In genomic region chr12:120835304-120835612, GRCh38 we compare ENCODE assay signal across 1 cellular context.
TF ChIP-seq lines count a peak whose summit lies in the region.

No MANE protein-coding gene starts in this region.

TF ChIP-seq in GM23338, 12 proteins besides CTCF, POLR2A, EP300 and RAD21 (continued from another document):
- TF ChIP-seq, protein P1, sequence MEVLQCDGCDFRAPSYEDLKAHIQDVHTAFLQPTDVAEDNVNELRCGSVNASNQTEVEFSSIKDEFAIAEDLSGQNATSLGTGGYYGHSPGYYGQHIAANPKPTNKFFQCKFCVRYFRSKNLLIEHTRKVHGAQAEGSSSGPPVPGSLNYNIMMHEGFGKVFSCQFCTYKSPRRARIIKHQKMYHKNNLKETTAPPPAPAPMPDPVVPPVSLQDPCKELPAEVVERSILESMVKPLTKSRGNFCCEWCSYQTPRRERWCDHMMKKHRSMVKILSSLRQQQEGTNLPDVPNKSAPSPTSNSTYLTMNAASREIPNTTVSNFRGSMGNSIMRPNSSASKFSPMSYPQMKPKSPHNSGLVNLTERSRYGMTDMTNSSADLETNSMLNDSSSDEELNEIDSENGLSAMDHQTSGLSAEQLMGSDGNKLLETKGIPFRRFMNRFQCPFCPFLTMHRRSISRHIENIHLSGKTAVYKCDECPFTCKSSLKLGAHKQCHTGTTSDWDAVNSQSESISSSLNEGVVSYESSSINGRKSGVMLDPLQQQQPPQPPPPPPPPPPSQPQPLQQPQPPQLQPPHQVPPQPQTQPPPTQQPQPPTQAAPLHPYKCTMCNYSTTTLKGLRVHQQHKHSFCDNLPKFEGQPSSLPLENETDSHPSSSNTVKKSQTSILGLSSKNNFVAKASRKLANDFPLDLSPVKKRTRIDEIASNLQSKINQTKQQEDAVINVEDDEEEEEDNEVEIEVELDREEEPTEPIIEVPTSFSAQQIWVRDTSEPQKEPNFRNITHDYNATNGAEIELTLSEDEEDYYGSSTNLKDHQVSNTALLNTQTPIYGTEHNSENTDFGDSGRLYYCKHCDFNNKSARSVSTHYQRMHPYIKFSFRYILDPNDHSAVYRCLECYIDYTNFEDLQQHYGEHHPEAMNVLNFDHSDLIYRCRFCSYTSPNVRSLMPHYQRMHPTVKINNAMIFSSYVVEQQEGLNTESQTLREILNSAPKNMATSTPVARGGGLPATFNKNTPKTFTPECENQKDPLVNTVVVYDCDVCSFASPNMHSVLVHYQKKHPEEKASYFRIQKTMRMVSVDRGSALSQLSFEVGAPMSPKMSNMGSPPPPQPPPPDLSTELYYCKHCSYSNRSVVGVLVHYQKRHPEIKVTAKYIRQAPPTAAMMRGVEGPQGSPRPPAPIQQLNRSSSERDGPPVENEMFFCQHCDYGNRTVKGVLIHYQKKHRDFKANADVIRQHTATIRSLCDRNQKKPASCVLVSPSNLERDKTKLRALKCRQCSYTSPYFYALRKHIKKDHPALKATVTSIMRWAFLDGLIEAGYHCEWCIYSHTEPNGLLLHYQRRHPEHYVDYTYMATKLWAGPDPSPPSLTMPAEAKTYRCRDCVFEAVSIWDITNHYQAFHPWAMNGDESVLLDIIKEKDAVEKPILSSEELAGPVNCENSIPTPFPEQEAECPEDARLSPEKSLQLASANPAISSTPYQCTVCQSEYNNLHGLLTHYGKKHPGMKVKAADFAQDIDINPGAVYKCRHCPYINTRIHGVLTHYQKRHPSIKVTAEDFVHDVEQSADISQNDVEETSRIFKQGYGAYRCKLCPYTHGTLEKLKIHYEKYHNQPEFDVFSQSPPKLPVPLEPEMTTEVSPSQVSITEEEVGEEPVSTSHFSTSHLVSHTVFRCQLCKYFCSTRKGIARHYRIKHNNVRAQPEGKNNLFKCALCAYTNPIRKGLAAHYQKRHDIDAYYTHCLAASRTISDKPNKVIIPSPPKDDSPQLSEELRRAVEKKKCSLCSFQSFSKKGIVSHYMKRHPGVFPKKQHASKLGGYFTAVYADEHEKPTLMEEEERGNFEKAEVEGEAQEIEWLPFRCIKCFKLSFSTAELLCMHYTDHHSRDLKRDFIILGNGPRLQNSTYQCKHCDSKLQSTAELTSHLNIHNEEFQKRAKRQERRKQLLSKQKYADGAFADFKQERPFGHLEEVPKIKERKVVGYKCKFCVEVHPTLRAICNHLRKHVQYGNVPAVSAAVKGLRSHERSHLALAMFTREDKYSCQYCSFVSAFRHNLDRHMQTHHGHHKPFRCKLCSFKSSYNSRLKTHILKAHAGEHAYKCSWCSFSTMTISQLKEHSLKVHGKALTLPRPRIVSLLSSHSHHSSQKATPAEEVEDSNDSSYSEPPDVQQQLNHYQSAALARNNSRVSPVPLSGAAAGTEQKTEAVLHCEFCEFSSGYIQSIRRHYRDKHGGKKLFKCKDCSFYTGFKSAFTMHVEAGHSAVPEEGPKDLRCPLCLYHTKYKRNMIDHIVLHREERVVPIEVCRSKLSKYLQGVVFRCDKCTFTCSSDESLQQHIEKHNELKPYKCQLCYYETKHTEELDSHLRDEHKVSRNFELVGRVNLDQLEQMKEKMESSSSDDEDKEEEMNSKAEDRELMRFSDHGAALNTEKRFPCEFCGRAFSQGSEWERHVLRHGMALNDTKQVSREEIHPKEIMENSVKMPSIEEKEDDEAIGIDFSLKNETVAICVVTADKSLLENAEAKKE (CRISPR knock-in tag; IDR thresholded peaks at IDR 0.05), result no peak
- no peak for TF ChIP-seq REST (IDR thresholded peaks at IDR 0.05; ENCODE audit: unreplicated experiment)
- TF ChIP-seq NANOG (IDR thresholded peaks at IDR 0.05; ENCODE audit: borderline replicate concordance), result no peak
